13 cellular contexts compared by ENCODE assay signal in genomic region chr12:118237908-118238307, GRCh38.
DNase-seq lines count a peak whose midpoint lies in the region; ATAC-seq, FAIRE-seq and TF ChIP-seq lines count a peak whose summit lies in the region.
"Had no signal": no experiment of that assay in that cellular context is flagged by ENCODE, and none has a peak within 500 bp of the region (broad histone marks: within the 10 kb centered on the region; RNA-seq: fewer than 3 reads in every experiment).

No MANE protein-coding gene starts in this region.

- H2BK120ac ChIP-seq in mesenchymal stem cell (ENCODE audit: low read depth, low read length), result no peak overlapping the region

- H3K4me3 ChIP-seq in BLaER1, result no peak overlapping the region
- no peak overlapping the region for H3K4me3 ChIP-seq in astrocyte (ENCODE audit: insufficient read depth, low read depth, low read length)
- no peak overlapping the region for H3K4me3 ChIP-seq in mesenchymal stem cell (ENCODE audit: insufficient read depth in 1 of 2, low read depth in 1 of 2, low read length in 2 of 2)
- H3K4me3 ChIP-seq: HAP-1 had no signal

- no peaks in the 10 kb centered on the region for H3K79me2 ChIP-seq in astrocyte (ENCODE audit: insufficient read depth, low read length)

- H3K4ac ChIP-seq in mesenchymal stem cell (ENCODE audit: low read depth in 1 of 2, low read length in 2 of 2), result no peak overlapping the region

- H4K20me1 ChIP-seq in BLaER1 (no peaks in the 10 kb centered on the region), astrocyte (ENCODE audit: insufficient read depth, low read length) (no peaks in the 10 kb centered on the region)

- no CpG with 5 or more reads among the region's 1 CpG for WGBS in mesenchymal stem cell

- ATAC-seq in GM18868 (IDR thresholded peaks at IDR 0.05; ENCODE audit: unreplicated experiment) (no peak), HG03378 (IDR thresholded peaks at IDR 0.05; ENCODE audit: unreplicated experiment) (no peak)

- no peaks in the 10 kb centered on the region for H3K9me3 ChIP-seq in BLaER1
- H3K9me3 ChIP-seq in astrocyte (ENCODE audit: insufficient read depth, low read depth, low read length), result no peaks in the 10 kb centered on the region
- no peaks in the 10 kb centered on the region for H3K9me3 ChIP-seq in mesenchymal stem cell (ENCODE audit: control insufficient read depth, low read length)
- H3K9me3 ChIP-seq: HAP-1 had no signal

- FAIRE-seq in astrocyte (lab: Jason Lieb, UNC), result peak; percentile 56

- peak overlapping the region; percentile 49; the same call in 1 of the 2 replicates for H3K27ac ChIP-seq in BLaER1
- H3K27ac ChIP-seq in astrocyte (ENCODE audit: low read depth, low read length), result no peak overlapping the region
- no peak overlapping the region for H3K27ac ChIP-seq in mesenchymal stem cell (ENCODE audit: low read length, poor library complexity, severe bottlenecking)

- no peak overlapping the region for H3K23ac ChIP-seq in mesenchymal stem cell (ENCODE audit: low read length in 2 of 2)

- no peaks in the 10 kb centered on the region for H3K79me1 ChIP-seq in mesenchymal stem cell (replicated peaks; ENCODE audit: low read length, poor library complexity, severe bottlenecking)

- no peak overlapping the region for H2BK12ac ChIP-seq in mesenchymal stem cell (ENCODE audit: low read length in 2 of 2)

- H3K27ac Mint-ChIP-seq in HFFc6 (peak overlapping the region; percentile 74), astrocyte (ENCODE audit: unreplicated experiment) (peak overlapping the region; percentile 79)

- DNase-seq in HFFc6 (peak; percentile 48), astrocyte (ENCODE audit: low read depth) (peak; percentile 77), mesenchymal stem cell (peak; percentile 15), NCI-H446 treated with DMSO at 0.1 percent for 48 hours (lab: John Stamatoyannopoulos, UW) (no peak), anterior cingulate cortex (lab: John Stamatoyannopoulos, UW) (no peak)
- DNase-seq: central memory CD4-positive, alpha-beta T cell; DMS79; head of caudate nucleus; NCI-H1930 had no signal

- H2BK15ac ChIP-seq in mesenchymal stem cell (ENCODE audit: low read depth, poor library complexity, severe bottlenecking), result no peak overlapping the region

- peaks cover 39% of the 10 kb centered on the region for H3K36me3 ChIP-seq in BLaER1
- H3K36me3 ChIP-seq in astrocyte (ENCODE audit: insufficient read depth, low read length), result peaks cover 4% of the 10 kb centered on the region
- H3K36me3 ChIP-seq in mesenchymal stem cell (ENCODE audit: control insufficient read depth in 1 of 2, insufficient read depth in 2 of 2, low read depth in 1 of 2, low read length in 2 of 2), result peaks cover 3 to 61% of the 10 kb centered on the region in 2 experiments

- no peak overlapping the region for H4K8ac ChIP-seq in mesenchymal stem cell (ENCODE audit: low read length)

- no peaks in the 10 kb centered on the region for H3K27me3 ChIP-seq in BLaER1
- H3K27me3 ChIP-seq in astrocyte (ENCODE audit: insufficient read depth, low read length), result no peaks in the 10 kb centered on the region
- H3K27me3 ChIP-seq in mesenchymal stem cell (ENCODE audit: control insufficient read depth in 1 of 2, insufficient read depth in 1 of 2, low read length in 2 of 2), result no peaks in the 10 kb centered on the region

- H3K18ac ChIP-seq in mesenchymal stem cell (ENCODE audit: low read depth in 1 of 2, low read length in 2 of 2), result no peak overlapping the region

- H3K14ac ChIP-seq in mesenchymal stem cell (ENCODE audit: low read length in 2 of 2), result no peak overlapping the region

- H2AFZ ChIP-seq in astrocyte (ENCODE audit: low read depth, low read length) (no peak overlapping the region), mesenchymal stem cell (ENCODE audit: low read depth, low read length) (no peak overlapping the region)

- H3K36me3 Mint-ChIP-seq in HFFc6 (ENCODE audit: low read depth) (peaks cover 18% of the 10 kb centered on the region), astrocyte (ENCODE audit: low read depth, unreplicated experiment) (no peaks in the 10 kb centered on the region)

- H4K91ac ChIP-seq in mesenchymal stem cell (ENCODE audit: low read length), result no peak overlapping the region

- H3K4me1 Mint-ChIP-seq in HFFc6 (ENCODE audit: low read depth), result peaks cover 27% of the 10 kb centered on the region
- H3K4me1 Mint-ChIP-seq in astrocyte (ENCODE audit: low read depth, unreplicated experiment), result peaks cover 12% of the 10 kb centered on the region

- H3K4me2 ChIP-seq in BLaER1 (peak overlapping the region; percentile 61; the same call in 1 of the 2 replicates), astrocyte (ENCODE audit: low read length) (peak overlapping the region; percentile 33), mesenchymal stem cell (ENCODE audit: low read length, poor library complexity, severe bottlenecking) (no peak overlapping the region)

- H3K9me3 Mint-ChIP-seq in HFFc6 (no peaks in the 10 kb centered on the region), astrocyte (ENCODE audit: unreplicated experiment) (no peaks in the 10 kb centered on the region)

- no peak overlapping the region for H2BK5ac ChIP-seq in mesenchymal stem cell (ENCODE audit: low read depth, low read length, poor library complexity, severe bottlenecking)

- H3K27me3 Mint-ChIP-seq in HFFc6 (ENCODE audit: insufficient read depth) (no peaks in the 10 kb centered on the region), astrocyte (ENCODE audit: low read depth, unreplicated experiment) (no peaks in the 10 kb centered on the region)

- TF ChIP-seq CTCF in HFFc6 (IDR thresholded peaks at IDR 0.05) (no peak), astrocyte (IDR thresholded peaks at IDR 0.05; ENCODE audit: insufficient read depth, low read depth, low read length) (no peak)

- H2AK5ac ChIP-seq in mesenchymal stem cell (ENCODE audit: low read length, severe bottlenecking), result no peak overlapping the region

- H3K4me1 ChIP-seq in BLaER1, result peaks cover 23% of the 10 kb centered on the region
- H3K4me1 ChIP-seq in astrocyte (ENCODE audit: insufficient read depth, low read length), result no peaks in the 10 kb centered on the region
- H3K4me1 ChIP-seq in mesenchymal stem cell (ENCODE audit: control insufficient read depth, insufficient read depth, low read depth, low read length), result no peaks in the 10 kb centered on the region
- H3K4me1 ChIP-seq: HAP-1 had no signal

- peak overlapping the region; percentile 36 for H3K4me3 Mint-ChIP-seq in HFFc6
- no peak overlapping the region for H3K4me3 Mint-ChIP-seq in astrocyte (ENCODE audit: unreplicated experiment)

- no peak overlapping the region for H3K9ac ChIP-seq in BLaER1
- H3K9ac ChIP-seq in astrocyte (ENCODE audit: low read length), result no peak overlapping the region
- H3K9ac ChIP-seq in mesenchymal stem cell (ENCODE audit: low read length), result no peak overlapping the region

Comparison
In these comparisons a context has a peak if more than half of its experiments do, and no peak if none do; other contexts are left out.
1. DNase-seq: peak in HFFc6 (single experiment), astrocyte (single experiment) and mesenchymal stem cell (single experiment); none in NCI-H446 treated with DMSO at 0.1 percent for 48 hours (single experiment) and anterior cingulate cortex (0 of 58).